In the genomic region with DNA sequence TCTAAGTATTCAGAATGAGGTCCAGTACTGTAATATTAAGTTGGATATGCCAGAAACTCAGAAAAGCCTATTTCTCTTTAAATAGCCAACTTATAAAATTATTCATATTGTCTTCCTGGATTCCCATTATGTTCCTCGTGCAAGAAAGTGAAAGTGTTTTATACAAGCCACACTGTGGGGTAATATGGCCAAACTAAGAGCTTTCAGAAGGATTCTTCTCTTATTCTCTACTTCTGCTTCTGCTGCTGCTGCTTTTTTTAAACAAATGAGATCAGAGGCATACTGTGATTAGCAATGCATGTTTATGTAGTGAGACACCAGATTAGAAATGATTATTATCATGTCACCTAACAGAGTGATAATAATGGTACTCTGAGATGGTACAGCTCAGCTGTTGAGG, we compare ENCODE assay signal across 15 cellular contexts.
DNase-seq lines count a peak whose midpoint lies in the region; ATAC-seq lines count a peak whose summit lies in the region.
"Had no signal": no experiment of that assay in that cellular context is flagged by ENCODE, and none has a peak within 500 bp of the region (broad histone marks: within the 10 kb centered on the region; RNA-seq: fewer than 3 reads in every experiment).

No MANE protein-coding gene starts in this region.

- peak overlapping the region in 2 of 3 donors; percentile 61 to 87 for H3K27ac Mint-ChIP-seq in CD4-positive, CD25-positive, alpha-beta regulatory T cell
- peak overlapping the region; percentile 87 to 93 for H3K27ac Mint-ChIP-seq in activated naive CD4-positive, alpha-beta T cell treated with anti-CD3 and anti-CD28 coated beads, Interleukin-2, amount 50 U/mL, for 72 hours
- peak overlapping the region; percentile 78 to 98 (median 93) for H3K27ac Mint-ChIP-seq in naive thymus-derived CD4-positive, alpha-beta T cell
- H3K27ac Mint-ChIP-seq: memory B cell, progenitor cell of endocrine pancreas had no signal

- POLR2A ChIA-PET in naive thymus-derived CD4-positive, alpha-beta T cell (lab: Charles Lee), result interaction anchor here (0.5 to 11.5 kb wide), 9 partner anchors 10 to 715 kb away, joined by 3 to 295 read pairs (median 5); no protein-coding TSS in a partner anchor

- no peak for DNase-seq in CD4-positive, CD25-positive, alpha-beta regulatory T cell
- DNase-seq in Kasumi-1 (lab: John Stamatoyannopoulos, UW), result peak; percentile 40
- DNase-seq in activated naive CD4-positive, alpha-beta T cell treated with anti-CD3 and anti-CD28 coated beads, Interleukin-2, amount 50 U/mL, for 72 hours (ENCODE audit: low spot score in 2 of 2), result no peak
- DNase-seq in naive thymus-derived CD4-positive, alpha-beta T cell, result no peak
- no peak for DNase-seq in posterior vena cava (ENCODE audit: low spot score)
- DNase-seq in activated CD8-positive, alpha-beta memory T cell treated with anti-CD3 and anti-CD28 coated beads for 24 hours, result no peak
- no peak for DNase-seq in kidney glomerular epithelial cell (lab: John Stamatoyannopoulos, UW)
- DNase-seq: caudate nucleus; DMS 273 treated with DMSO at 0.1 percent for 48 hours; hypothalamus; stimulated activated CD4-positive, alpha-beta T cell treated with anti-CD3 and anti-CD28 coated beads, Interleukin-4, amount 100 ng/mL, for 4 hours; stomach had no signal

- H3K27ac ChIP-seq in CD4-positive, CD25-positive, alpha-beta regulatory T cell (ENCODE audit: insufficient read depth, low read length, poor library complexity, severe bottlenecking), result peak overlapping the region; percentile 28
- peak overlapping the region; percentile 86 for H3K27ac ChIP-seq in naive thymus-derived CD4-positive, alpha-beta T cell (ENCODE audit: low read depth, low read length)
- H3K27ac ChIP-seq: stomach had no signal

- peaks cover 6% of the 10 kb centered on the region for H3K36me3 Mint-ChIP-seq in CD4-positive, CD25-positive, alpha-beta regulatory T cell
- H3K36me3 Mint-ChIP-seq in activated naive CD4-positive, alpha-beta T cell treated with anti-CD3 and anti-CD28 coated beads, Interleukin-2, amount 50 U/mL, for 72 hours, result peaks cover 10 to 14% of the 10 kb centered on the region in 2 donors
- H3K36me3 Mint-ChIP-seq in naive thymus-derived CD4-positive, alpha-beta T cell, result peaks cover 0 to 33% (median 18%) of the 10 kb centered on the region in 5 donors
- H3K36me3 Mint-ChIP-seq: memory B cell had no signal

- H3K9me3 Mint-ChIP-seq in CD4-positive, CD25-positive, alpha-beta regulatory T cell, result peaks cover 0 to 5% (median 0%) of the 10 kb centered on the region in 7 donors
- peaks cover 0 to 10% of the 10 kb centered on the region in 2 donors for H3K9me3 Mint-ChIP-seq in activated naive CD4-positive, alpha-beta T cell treated with anti-CD3 and anti-CD28 coated beads, Interleukin-2, amount 50 U/mL, for 72 hours
- H3K9me3 Mint-ChIP-seq in naive thymus-derived CD4-positive, alpha-beta T cell, result peaks cover 0 to 11% (median 0%) of the 10 kb centered on the region in 11 donors
- H3K9me3 Mint-ChIP-seq: memory B cell had no signal

- H3K4me1 ChIP-seq in CD4-positive, CD25-positive, alpha-beta regulatory T cell (ENCODE audit: control insufficient read depth, insufficient read depth, low read length, poor library complexity, severe bottlenecking), result peaks cover 56% of the 10 kb centered on the region
- peaks cover 7 to 45% of the 10 kb centered on the region in 2 donors for H3K4me1 ChIP-seq in naive thymus-derived CD4-positive, alpha-beta T cell (ENCODE audit: control insufficient read depth in 2 of 2, insufficient read depth in 2 of 2, low read length in 2 of 2)

- ATAC-seq in CD4-positive, CD25-positive, alpha-beta regulatory T cell (ENCODE audit: low read depth in 2 of 2), result no peak
- no peak for ATAC-seq in activated naive CD4-positive, alpha-beta T cell treated with anti-CD3 and anti-CD28 coated beads, Interleukin-2, amount 50 U/mL, for 72 hours
- ATAC-seq in naive thymus-derived CD4-positive, alpha-beta T cell, result no peak
- ATAC-seq: esophagus mucosa had no signal

- H3K9me3 ChIP-seq in CD4-positive, CD25-positive, alpha-beta regulatory T cell (ENCODE audit: control insufficient read depth in 2 of 2, low read length in 2 of 2), result peaks cover 3 to 4% of the 10 kb centered on the region in 2 experiments
- no peaks in the 10 kb centered on the region for H3K9me3 ChIP-seq in naive thymus-derived CD4-positive, alpha-beta T cell (ENCODE audit: control insufficient read depth in 2 of 3, low read length in 3 of 3)

- no peaks in the 10 kb centered on the region for H3K36me3 ChIP-seq in CD4-positive, CD25-positive, alpha-beta regulatory T cell (ENCODE audit: control insufficient read depth, insufficient read depth, low read length)
- no peaks in the 10 kb centered on the region for H3K36me3 ChIP-seq in naive thymus-derived CD4-positive, alpha-beta T cell (ENCODE audit: control insufficient read depth in 2 of 3, insufficient read depth in 3 of 3, low read length in 3 of 3)
- H3K36me3 ChIP-seq: stomach had no signal

- peak overlapping the region in 3 of 4 donors; percentile 29 to 61 (median 55) for H3K4me3 Mint-ChIP-seq in CD4-positive, CD25-positive, alpha-beta regulatory T cell
- peak overlapping the region; percentile 64 to 97 (median 86) for H3K4me3 Mint-ChIP-seq in naive thymus-derived CD4-positive, alpha-beta T cell
- H3K4me3 Mint-ChIP-seq: memory B cell had no signal

- no peaks in the 10 kb centered on the region for H3K27me3 ChIP-seq in CD4-positive, CD25-positive, alpha-beta regulatory T cell (ENCODE audit: control insufficient read depth, insufficient read depth, low read length)
- no peaks in the 10 kb centered on the region for H3K27me3 ChIP-seq in naive thymus-derived CD4-positive, alpha-beta T cell (ENCODE audit: control insufficient read depth in 2 of 2, insufficient read depth in 2 of 2, low read length in 2 of 2)
- H3K27me3 ChIP-seq: stomach had no signal

- CTCF ChIA-PET in naive thymus-derived CD4-positive, alpha-beta T cell (lab: Charles Lee), result interaction anchor here (0.5 to 1.7 kb wide), 6 partner anchors 12 to 485 kb away, joined by 3 to 8 read pairs (median 6); no protein-coding TSS in a partner anchor

- H3K27me3 Mint-ChIP-seq in CD4-positive, CD25-positive, alpha-beta regulatory T cell, result no peaks in the 10 kb centered on the region
- H3K27me3 Mint-ChIP-seq in naive thymus-derived CD4-positive, alpha-beta T cell, result no peaks in the 10 kb centered on the region
- H3K27me3 Mint-ChIP-seq: progenitor cell of endocrine pancreas had no signal

- H3K4me1 Mint-ChIP-seq in CD4-positive, CD25-positive, alpha-beta regulatory T cell, result peaks cover 18 to 60% (median 38%) of the 10 kb centered on the region in 4 donors
- H3K4me1 Mint-ChIP-seq in naive thymus-derived CD4-positive, alpha-beta T cell, result peaks cover 12 to 72% (median 64%) of the 10 kb centered on the region in 7 donors

- intact Hi-C loops in naive thymus-derived CD4-positive, alpha-beta T cell (cut with micrococcal nuclease), result loop anchor here (5.0 to 10.0 kb wide), 5 partner anchors 116 to 1178 kb away; a partner anchor contains a TSS
- intact Hi-C loops in posterior vena cava (cut with DNase I), result no loop called here

- H3K4me3 ChIP-seq in CD4-positive, CD25-positive, alpha-beta regulatory T cell (ENCODE audit: low read depth, low read length), result peak overlapping the region; percentile 78
- peak overlapping the region; percentile 44 for H3K4me3 ChIP-seq in naive thymus-derived CD4-positive, alpha-beta T cell (ENCODE audit: low read length)
- H3K4me3 ChIP-seq: stomach had no signal

Comparison
In these comparisons a context has a peak if more than half of its experiments do, and no peak if none do; other contexts are left out.
1. DNase-seq: peak in Kasumi-1 (2 of 2); none in CD4-positive, CD25-positive, alpha-beta regulatory T cell (0 of 3), activated naive CD4-positive, alpha-beta T cell treated with anti-CD3 and anti-CD28 coated beads, Interleukin-2, amount 50 U/mL, for 72 hours (0 of 2), naive thymus-derived CD4-positive, alpha-beta T cell (0 of 9), posterior vena cava (single experiment), activated CD8-positive, alpha-beta memory T cell treated with anti-CD3 and anti-CD28 coated beads for 24 hours (single experiment) and kidney glomerular epithelial cell (single experiment).
2. intact Hi-C loops: an anchor here in naive thymus-derived CD4-positive, alpha-beta T cell (5.0 to 10.0 kb wide); none called in posterior vena cava.
3. Peak in every context shown above with its lines, with median percentiles within 50 percentile points of each other: H3K27ac Mint-ChIP-seq.